ENCODE assay signal across 17 cellular contexts in the genomic region with DNA sequence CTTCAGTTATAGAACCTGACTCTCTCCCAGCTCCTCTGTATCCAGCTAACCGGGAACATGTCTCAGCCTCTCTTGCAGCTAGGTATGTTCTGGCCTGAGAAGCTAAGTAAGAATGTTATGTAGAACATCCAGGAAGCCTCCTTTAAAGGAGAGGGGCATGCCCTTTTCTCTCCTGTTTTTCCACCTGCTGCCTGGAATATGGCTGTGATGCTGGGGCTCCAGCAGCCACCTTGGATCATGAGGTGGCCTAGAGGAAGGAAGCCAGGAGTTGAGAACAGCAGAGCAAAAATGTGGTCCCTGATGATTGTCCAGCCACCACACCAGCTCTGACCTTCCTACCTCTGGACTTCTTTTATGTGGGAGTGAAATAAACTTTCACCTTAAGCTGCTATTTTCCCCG.
A peak's percentile ranks its signal among the peaks of the same experiment; 100 is the strongest.
DNase-seq lines count a peak whose midpoint lies in the region; ATAC-seq, FAIRE-seq and TF ChIP-seq lines count a peak whose summit lies in the region.
"Had no signal": no experiment of that assay in that cellular context is flagged by ENCODE, and none has a peak within 500 bp of the region (broad histone marks: within the 10 kb centered on the region; RNA-seq: fewer than 3 reads in every experiment).

No MANE protein-coding gene starts in this region.

- no TSS peak for BruUV-seq in PC-3 (replicated peaks; lab: Mats Ljungman, UMichigan)

- POLR2A ChIA-PET in RWPE1 (lab: Yijun Ruan, JAX; ENCODE audit: low non-redundant PET), result no interaction called here
- POLR2A ChIA-PET in PC-3 (lab: Charles Lee; ENCODE audit: unreplicated experiment), result interaction anchor here (0.6 kb wide), 1 partner anchor 10 kb away, joined by 4 read pairs; no protein-coding TSS in a partner anchor

- no peaks in the 10 kb centered on the region for H3K36me3 ChIP-seq in BLaER1 treated with 17β-estradiol and CSF1 and Interleukin-3, amounts not matched to agents 10 nM and 100 nM
- H3K36me3 ChIP-seq in kidney (ENCODE audit: control insufficient read depth in 1 of 2, insufficient read depth in 2 of 2, low read length in 2 of 2) (no peaks in the 10 kb centered on the region), PC-3 (ENCODE audit: low read depth, low read length) (no peaks in the 10 kb centered on the region)

- H3K27ac ChIP-seq in BLaER1 treated with 17β-estradiol and CSF1 and Interleukin-3, amounts not matched to agents 10 nM and 100 nM, result no peak overlapping the region
- H3K27ac ChIP-seq in RWPE1 (peak overlapping the region; percentile 32; the same call in 1 of the 2 replicates), kidney (ENCODE audit: low read depth in 2 of 2, low read length in 2 of 2) (no peak overlapping the region), PC-3 (ENCODE audit: low read length) (no peak overlapping the region)

- no peaks in the 10 kb centered on the region for H3K79me2 ChIP-seq in PC-3 (ENCODE audit: low read length)

- no peaks in the 10 kb centered on the region for H3F3A ChIP-seq in PC-3 (ENCODE audit: low read length, unreplicated experiment)

- intact Hi-C loops in kidney (cut with DNase I) (no loop called here), PC-3 (cut with micrococcal nuclease) (no loop called here)

- H4K20me1 ChIP-seq in BLaER1 treated with 17β-estradiol and CSF1 and Interleukin-3, amounts not matched to agents 10 nM and 100 nM, result no peaks in the 10 kb centered on the region; a peak in 1 of 22 replicates
- no peaks in the 10 kb centered on the region for H4K20me1 ChIP-seq in PC-3 (ENCODE audit: low read length)

- no peak overlapping the region for H3K9ac ChIP-seq in BLaER1 treated with 17β-estradiol and CSF1 and Interleukin-3, amounts not matched to agents 10 nM and 100 nM
- H3K9ac ChIP-seq in kidney (ENCODE audit: low read length in 2 of 2) (no peak overlapping the region), PC-3 (ENCODE audit: low read length) (no peak overlapping the region)

- H3K4me2 ChIP-seq in BLaER1 treated with 17β-estradiol and CSF1 and Interleukin-3, amounts not matched to agents 10 nM and 100 nM, result peak overlapping the region in 6 of 11 experiments; percentile 4 to 34 (median 22); a peak in 4 of 22 replicates
- H3K4me2 ChIP-seq in PC-3 (ENCODE audit: low read length), result no peak overlapping the region

- no peak for ATAC-seq in PC-3
- no peak for ATAC-seq in HG03442 (IDR thresholded peaks at IDR 0.05; ENCODE audit: unreplicated experiment)

- no peaks in the 10 kb centered on the region for H3K27me3 ChIP-seq in BLaER1 treated with 17β-estradiol and CSF1 and Interleukin-3, amounts not matched to agents 10 nM and 100 nM
- H3K27me3 ChIP-seq in PC-3 (ENCODE audit: low read length), result peaks cover 6% of the 10 kb centered on the region; the same call in 1 of the 2 replicates

- H3K4me3 ChIP-seq in BLaER1 treated with 17β-estradiol and CSF1 and Interleukin-3, amounts not matched to agents 10 nM and 100 nM, result no peak overlapping the region
- H3K4me3 ChIP-seq in kidney (ENCODE audit: low read length in 2 of 2), result no peak overlapping the region
- no peak overlapping the region for H3K4me3 ChIP-seq in PC-3 (ENCODE audit: low read length)

- H3K9me2 ChIP-seq in PC-3 (replicated peaks; ENCODE audit: low read length), result no peaks in the 10 kb centered on the region

- peaks cover 0 to 9% (median 7%) of the 10 kb centered on the region in 10 experiments; a peak in 14 of 20 replicates for H3K4me1 ChIP-seq in BLaER1 treated with 17β-estradiol and CSF1 and Interleukin-3, amounts not matched to agents 10 nM and 100 nM
- H3K4me1 ChIP-seq in kidney (ENCODE audit: control insufficient read depth in 1 of 2, insufficient read depth in 1 of 2, low read depth in 1 of 2, low read length in 2 of 2) (no peaks in the 10 kb centered on the region), PC-3 (ENCODE audit: insufficient read depth, low read length) (no peaks in the 10 kb centered on the region)

- DNase-seq in RWPE1 (ENCODE audit: low spot score) (no peak), kidney (peak; percentile 10), PC-3 (no peak), kidney tubule cell (ENCODE audit: low spot score) (no peak)
- DNase-seq: C1 segment of cervical spinal cord; Calu3; CD4-positive, alpha-beta memory T cell; COR-L47; DMS53; DMS79 treated with DMSO at 0.1 percent for 48 hours; GF-D8; GOT3; H7; HCEC 1CT had no signal

- CTCF ChIA-PET in RWPE1 (lab: Yijun Ruan, JAX), result no interaction called here
- CTCF ChIA-PET in PC-3 (lab: Charles Lee), result no interaction called here

- no peak for FAIRE-seq in kidney (lab: Jason Lieb, UNC)
- FAIRE-seq: GM12891 had no signal

- TF ChIP-seq CTCF in RWPE1 (conservative IDR thresholded peaks at IDR 0.05; ENCODE audit: low read depth) (no peak), kidney (IDR thresholded peaks at IDR 0.05; ENCODE audit: borderline replicate concordance, extremely low read depth, insufficient read depth) (no peak), PC-3 (conservative IDR thresholded peaks at IDR 0.05; ENCODE audit: low read depth, low read length) (no peak)

- no peak overlapping the region for H2AFZ ChIP-seq in PC-3 (ENCODE audit: low read length)

- no peaks in the 10 kb centered on the region for H3K9me3 ChIP-seq in BLaER1 treated with 17β-estradiol and CSF1 and Interleukin-3, amounts not matched to agents 10 nM and 100 nM (replicated peaks in 1 of 11)
- peaks cover 0 to 2% of the 10 kb centered on the region in 2 donors for H3K9me3 ChIP-seq in kidney (ENCODE audit: control insufficient read depth in 1 of 2, low read length in 2 of 2)
- H3K9me3 ChIP-seq in PC-3 (ENCODE audit: low read length), result no peaks in the 10 kb centered on the region
